In genomic region chr19:55655648-55656040, GRCh38 we compare ENCODE assay signal across 8 cellular contexts. TPM values are rescaled to one million over a fixed set of nuclear protein-coding genes. Genes with fewer than 3 reads are reported as not detected.
DNase-seq lines count a peak whose midpoint lies in the region; ATAC-seq, FAIRE-seq and TF ChIP-seq lines count a peak whose summit lies in the region.

No MANE protein-coding gene starts in this region.

- in situ Hi-C loops in HepG2 (cut with HindIII; ENCODE audit: extremely low pct_ligation_motif_present, low pct_unique_long_range_greater_than_20kb) = no loop called here

- TSS peak; percentile 58 for BruUV-seq in HepG2 (replicated peaks; lab: Mats Ljungman, UMichigan)

- no peak for TF ChIP-seq RAD21 in HepG2 (CRISPR knock-in tag; IDR thresholded peaks at IDR 0.05)

- CTCF ChIA-PET in HepG2 (lab: Yijun Ruan, JAX; ENCODE audit: low intra/inter-chr PET ratio, low total read pairs) = no interaction called here

- peak overlapping the region; percentile 99 for H3K27ac Mint-ChIP-seq in activated CD4-positive, alpha-beta T cell treated with anti-CD3 and anti-CD28 coated beads, Interleukin-2, amount 10 ng/mL, durations not matched to agents 24 days and 14 days

- peak overlapping the region; percentile 88 for H3K4me3 Mint-ChIP-seq in activated CD4-positive, alpha-beta T cell treated with anti-CD3 and anti-CD28 coated beads, Interleukin-2, amount 10 ng/mL, durations not matched to agents 24 days and 14 days

- H3K27me3 Mint-ChIP-seq in activated CD4-positive, alpha-beta T cell treated with anti-CD3 and anti-CD28 coated beads, Interleukin-2, amount 10 ng/mL, durations not matched to agents 24 days and 14 days = peaks cover 1% of the 10 kb centered on the region

- H3K36me3 ChIP-seq in HepG2 (replicated peaks in 1 of 2; ENCODE audit: control insufficient read depth in 1 of 2, insufficient read depth in 2 of 2, low read length in 2 of 2) = peaks cover 7 to 17% of the 10 kb centered on the region in 2 experiments
- peaks cover 17% of the 10 kb centered on the region for H3K36me3 ChIP-seq in thoracic aorta

- no peak for FAIRE-seq in HepG2 (lab: Jason Lieb, UNC)

- POLR2A ChIA-PET in HepG2 (lab: Yijun Ruan, JAX) = interaction anchor here (2.1 kb wide), 1 partner anchor 8 kb away, joined by 5 read pairs; the partner anchor contains the start of gene CCDC106

- H3K4me1 ChIP-seq in HepG2 (ENCODE audit: insufficient read depth, low read length) = peaks cover 24% of the 10 kb centered on the region
- H3K4me1 ChIP-seq in thoracic aorta (ENCODE audit: control insufficient read depth in 1 of 2, low read depth in 2 of 2) = peaks cover 37 to 46% of the 10 kb centered on the region in 2 donors

- peak overlapping the region; percentile 100 for H3K9ac ChIP-seq in HepG2 (ENCODE audit: insufficient read depth, low read depth, low read length)

- peak overlapping the region; percentile 78 to 97 (median 85) for H3K4me3 ChIP-seq in HepG2 (replicated peaks in 1 of 3; ENCODE audit: insufficient read depth in 1 of 3, low read depth in 2 of 3, low read length in 3 of 3)
- H3K4me3 ChIP-seq in thoracic aorta = peak overlapping the region; percentile 100

- H4K20me1 ChIP-seq in HepG2 (ENCODE audit: insufficient read depth, low read length) = peaks cover 44% of the 10 kb centered on the region

- intact Hi-C loops in activated CD4-positive, alpha-beta T cell treated with anti-CD3 and anti-CD28 coated beads, Interleukin-2, amount 10 ng/mL, durations not matched to agents 24 days and 14 days (cut with micrococcal nuclease) = loop anchor here (10.0 kb wide), 2 partner anchors 401 to 659 kb away; partner anchors contain the start of genes PPP6R1 and ZSCAN5A
- intact Hi-C loops in HepG2 (cut with micrococcal nuclease; ENCODE audit: unreplicated experiment) = no loop called here

- peaks cover 49% of the 10 kb centered on the region for H3K79me2 ChIP-seq in HepG2 (ENCODE audit: insufficient read depth, low read length)

- no peak overlapping the region for H2AFZ ChIP-seq in HepG2 (ENCODE audit: low read length)

- no peaks in the 10 kb centered on the region for H3K9me3 ChIP-seq in HepG2 (ENCODE audit: low read length)
- H3K9me3 ChIP-seq in thoracic aorta = no peaks in the 10 kb centered on the region

- TF ChIP-seq EP300 in HepG2 (IDR thresholded peaks at IDR 0.05; ENCODE audit: low read depth in 2 of 2, low read length in 2 of 2) (no peak), HepG2 (CRISPR knock-in tag; IDR thresholded peaks at IDR 0.05; ENCODE audit: borderline replicate concordance) (no peak)

- WGBS in HepG2 (ENCODE audit: low lambda C conversion rate) = under 1% methylated on average over 19 of the region's 19 CpGs

- H3K27ac ChIP-seq in angular gyrus (ENCODE audit: low read depth, low read length) (peak overlapping the region; percentile 97), HepG2 (ENCODE audit: extremely low read length, insufficient read depth, low read length) (peak overlapping the region; percentile 99), thoracic aorta (peak overlapping the region; percentile 91 to 98)

- peak overlapping the region; percentile 89 for H3K4me2 ChIP-seq in HepG2 (ENCODE audit: low read depth, low read length)

- H3K9me3 Mint-ChIP-seq in activated CD4-positive, alpha-beta T cell treated with anti-CD3 and anti-CD28 coated beads, Interleukin-2, amount 10 ng/mL, durations not matched to agents 24 days and 14 days = no peaks in the 10 kb centered on the region

- DNase-seq in activated CD4-positive, alpha-beta T cell treated with anti-CD3 and anti-CD28 coated beads, Interleukin-2, amount 10 ng/mL, durations not matched to agents 24 days and 14 days = no peak
- DNase-seq in activated CD4-positive, alpha-beta T cell treated with anti-CD3 and anti-CD28 coated beads, Interleukin-2, amount 50 U/mL, for 1 hour = no peak
- DNase-seq in HepG2 (ENCODE audit: low spot score) (no peak), thoracic aorta (ENCODE audit: low spot score) (no peak), NCI-H524 treated with DMSO at 0.1 percent for 48 hours (lab: John Stamatoyannopoulos, UW) (no peak), pons (ENCODE audit: low spot score) (no peak), DMS 273 treated with DMSO at 0.1 percent for 48 hours (lab: John Stamatoyannopoulos, UW) (no peak)

- no peak for TF ChIP-seq POLR2A in HepG2 (IDR thresholded peaks at IDR 0.05; ENCODE audit: insufficient read depth in 1 of 2, low read depth in 2 of 2, low read length in 2 of 2)

- H3K27me3 ChIP-seq in HepG2 (ENCODE audit: control insufficient read depth in 1 of 2, insufficient read depth in 2 of 2, low read length in 2 of 2) (no peaks in the 10 kb centered on the region; a peak in 1 of 5 replicates), thoracic aorta (replicated peaks; ENCODE audit: insufficient read depth) (no peaks in the 10 kb centered on the region)

- TF ChIP-seq CTCF in HepG2 (CRISPR knock-in tag; IDR thresholded peaks at IDR 0.05) (no peak), thoracic aorta (IDR thresholded peaks at IDR 0.05) (no peak)

- ATAC-seq in HepG2 (no peak), thoracic aorta (ENCODE audit: insufficient number of reproducible peaks, low FRiP score, low read depth) (no peak)

- peaks cover 33% of the 10 kb centered on the region for H3K4me1 Mint-ChIP-seq in activated CD4-positive, alpha-beta T cell treated with anti-CD3 and anti-CD28 coated beads, Interleukin-2, amount 10 ng/mL, durations not matched to agents 24 days and 14 days

- peaks cover 43% of the 10 kb centered on the region for H3K36me3 Mint-ChIP-seq in activated CD4-positive, alpha-beta T cell treated with anti-CD3 and anti-CD28 coated beads, Interleukin-2, amount 10 ng/mL, durations not matched to agents 24 days and 14 days (ENCODE audit: low read depth)

RNA-seq across cellular contexts. Expression of gene U2AF2, which starts 0.8 kb away (rescaled TPM):
- total RNA-seq in activated CD4-positive, alpha-beta T cell treated with anti-CD3 and anti-CD28 coated beads, Interleukin-2, amount 10 ng/mL, durations not matched to agents 24 days and 14 days = 390 and 394 TPM in 2 replicates
- 124 and 127 TPM in 2 replicates for total RNA-seq in HepG2 (2016; rRNA removed; fragmentation: Illumina TruSeq; extraction: Trizol)
- 22.0 and 23.9 TPM in 2 replicates for total RNA-seq in HepG2 (2016; cell fraction: cytosol; rRNA removed; fragmentation: Illumina TruSeq; extraction: Trizol; ENCODE audit: low read depth)
- total RNA-seq in HepG2 (2016; cell fraction: insoluble cytoplasmic fraction; rRNA removed; fragmentation: Illumina TruSeq; extraction: Trizol) = 117 and 129 TPM in 2 replicates
- 34.1 and 39.9 TPM in 2 replicates for total RNA-seq in HepG2 (2016; cell fraction: membrane; rRNA removed; fragmentation: Illumina TruSeq; extraction: Trizol)
- 67.4 and 78.0 TPM in 2 replicates for total RNA-seq in HepG2 (2016; cell fraction: nucleus; rRNA removed; fragmentation: Illumina TruSeq; extraction: Trizol)
- 84.3 and 116 TPM in 2 replicates for polyA plus RNA-seq in HepG2 (2011; rRNA removed)
- 64.9 and 87.3 TPM in 2 replicates for polyA plus RNA-seq in HepG2 (2011; cell fraction: cytosol; rRNA removed)
- polyA plus RNA-seq in HepG2 (2011; cell fraction: nucleus; rRNA removed) = 388 and 484 TPM in 2 replicates
- 86.8 and 111 TPM in 2 replicates for polyA plus RNA-seq in HepG2 (2012)
- 10.3 TPM in 2 replicates for polyA plus RNA-seq in HepG2 (2016; cell fraction: cytosol; fragmentation: Illumina TruSeq; extraction: Trizol; ENCODE audit: low read depth)
- polyA plus RNA-seq in HepG2 (2016; cell fraction: insoluble cytoplasmic fraction; fragmentation: Illumina TruSeq; extraction: Trizol; ENCODE audit: low read depth) = 146 and 162 TPM in 2 replicates
- 21.2 and 21.5 TPM in 2 replicates for polyA plus RNA-seq in HepG2 (2016; cell fraction: membrane; fragmentation: Illumina TruSeq; extraction: Trizol; ENCODE audit: low read depth)
- polyA plus RNA-seq in HepG2 (2016; cell fraction: nucleus; fragmentation: Illumina TruSeq; extraction: Trizol; ENCODE audit: insufficient read depth, low read depth) = 178 and 182 TPM in 2 replicates
- polyA minus RNA-seq in HepG2 (2011; rRNA and poly(A)+ RNA removed; ENCODE audit: low replicate concordance) = 124 and 144 TPM in 2 replicates
- 41.7 and 55.9 TPM in 2 replicates for polyA minus RNA-seq in HepG2 (2011; cell fraction: cytosol; rRNA and poly(A)+ RNA removed)
- polyA minus RNA-seq in HepG2 (2011; cell fraction: nucleus; rRNA and poly(A)+ RNA removed) = 60.4 and 76.0 TPM in 2 replicates
- 100 to 1,000 TPM in 1 of 2 donors, 10 to 100 TPM in 1; 77.3 to 106 TPM for total RNA-seq in thoracic aorta

RNA-seq across cellular contexts. Expression of gene CCDC106, which starts 7.6 kb away (rescaled TPM):
- 8.0 and 9.0 TPM in 2 replicates for total RNA-seq in activated CD4-positive, alpha-beta T cell treated with anti-CD3 and anti-CD28 coated beads, Interleukin-2, amount 10 ng/mL, durations not matched to agents 24 days and 14 days
- total RNA-seq in HepG2 (2016; rRNA removed; fragmentation: Illumina TruSeq; extraction: Trizol) = 7.0 and 8.8 TPM in 2 replicates
- 10.8 and 12.3 TPM in 2 replicates for total RNA-seq in HepG2 (2016; cell fraction: cytosol; rRNA removed; fragmentation: Illumina TruSeq; extraction: Trizol; ENCODE audit: low read depth)
- total RNA-seq in HepG2 (2016; cell fraction: insoluble cytoplasmic fraction; rRNA removed; fragmentation: Illumina TruSeq; extraction: Trizol) = 4.5 and 9.6 TPM in 2 replicates
- total RNA-seq in HepG2 (2016; cell fraction: membrane; rRNA removed; fragmentation: Illumina TruSeq; extraction: Trizol) = 15.2 and 19.5 TPM in 2 replicates
- 4.3 and 4.4 TPM in 2 replicates for total RNA-seq in HepG2 (2016; cell fraction: nucleus; rRNA removed; fragmentation: Illumina TruSeq; extraction: Trizol)
- 4.7 and 6.2 TPM in 2 replicates for polyA plus RNA-seq in HepG2 (2011; rRNA removed)
- polyA plus RNA-seq in HepG2 (2011; cell fraction: cytosol; rRNA removed) = 3.2 and 6.1 TPM in 2 replicates
- polyA plus RNA-seq in HepG2 (2011; cell fraction: nucleus; rRNA removed) = 12.9 and 13.3 TPM in 2 replicates
- 4.6 and 4.9 TPM in 2 replicates for polyA plus RNA-seq in HepG2 (2012)
- 17.8 and 22.3 TPM in 2 replicates for polyA plus RNA-seq in HepG2 (2016; cell fraction: cytosol; fragmentation: Illumina TruSeq; extraction: Trizol; ENCODE audit: low read depth)
- 10.6 and 16.4 TPM in 2 replicates for polyA plus RNA-seq in HepG2 (2016; cell fraction: insoluble cytoplasmic fraction; fragmentation: Illumina TruSeq; extraction: Trizol; ENCODE audit: low read depth)
- polyA plus RNA-seq in HepG2 (2016; cell fraction: membrane; fragmentation: Illumina TruSeq; extraction: Trizol; ENCODE audit: low read depth) = 23.8 and 25.2 TPM in 2 replicates
- 20.2 and 22.7 TPM in 2 replicates for polyA plus RNA-seq in HepG2 (2016; cell fraction: nucleus; fragmentation: Illumina TruSeq; extraction: Trizol; ENCODE audit: insufficient read depth, low read depth)
- 4.4 and 6.2 TPM in 2 replicates for polyA minus RNA-seq in HepG2 (2011; rRNA and poly(A)+ RNA removed; ENCODE audit: low replicate concordance)
- polyA minus RNA-seq in HepG2 (2011; cell fraction: cytosol; rRNA and poly(A)+ RNA removed) = 1.8 and 3.4 TPM in 2 replicates
- 2.2 and 3.9 TPM in 2 replicates for polyA minus RNA-seq in HepG2 (2011; cell fraction: nucleus; rRNA and poly(A)+ RNA removed)
- total RNA-seq in thoracic aorta = 10 to 100 TPM; 10.5 to 14.8 TPM

RNA-seq across cellular contexts. Expression of gene ZNF581, which starts 12.2 kb away (rescaled TPM):
- total RNA-seq in activated CD4-positive, alpha-beta T cell treated with anti-CD3 and anti-CD28 coated beads, Interleukin-2, amount 10 ng/mL, durations not matched to agents 24 days and 14 days = 32.7 and 33.0 TPM in 2 replicates
- total RNA-seq in HepG2 (2016; rRNA removed; fragmentation: Illumina TruSeq; extraction: Trizol) (18.4 and 19.6 TPM in 2 replicates), thoracic aorta (10 to 100 TPM in 1 of 2 donors, 1 to 10 TPM in 1; 6.7 to 23.8 TPM)
- total RNA-seq in HepG2 (2016; cell fraction: cytosol; rRNA removed; fragmentation: Illumina TruSeq; extraction: Trizol; ENCODE audit: low read depth) = 34.0 and 35.7 TPM in 2 replicates
- total RNA-seq in HepG2 (2016; cell fraction: insoluble cytoplasmic fraction; rRNA removed; fragmentation: Illumina TruSeq; extraction: Trizol) = 17.7 and 20.9 TPM in 2 replicates
- total RNA-seq in HepG2 (2016; cell fraction: membrane; rRNA removed; fragmentation: Illumina TruSeq; extraction: Trizol) = 38.4 and 42.1 TPM in 2 replicates
- 10.8 and 12.4 TPM in 2 replicates for total RNA-seq in HepG2 (2016; cell fraction: nucleus; rRNA removed; fragmentation: Illumina TruSeq; extraction: Trizol)
- polyA plus RNA-seq in HepG2 (2011; rRNA removed) = 49.5 and 52.6 TPM in 2 replicates
- 38.8 and 63.7 TPM in 2 replicates for polyA plus RNA-seq in HepG2 (2011; cell fraction: cytosol; rRNA removed)
- 31.7 and 33.0 TPM in 2 replicates for polyA plus RNA-seq in HepG2 (2011; cell fraction: nucleus; rRNA removed)
- polyA plus RNA-seq in HepG2 (2012) = 36.3 and 55.4 TPM in 2 replicates
- 26.5 and 29.6 TPM in 2 replicates for polyA plus RNA-seq in HepG2 (2016; cell fraction: cytosol; fragmentation: Illumina TruSeq; extraction: Trizol; ENCODE audit: low read depth)
- polyA plus RNA-seq in HepG2 (2016; cell fraction: insoluble cytoplasmic fraction; fragmentation: Illumina TruSeq; extraction: Trizol; ENCODE audit: low read depth) = 17.0 and 19.4 TPM in 2 replicates
- 31.3 and 37.7 TPM in 2 replicates for polyA plus RNA-seq in HepG2 (2016; cell fraction: membrane; fragmentation: Illumina TruSeq; extraction: Trizol; ENCODE audit: low read depth)
- 21.8 and 23.7 TPM in 2 replicates for polyA plus RNA-seq in HepG2 (2016; cell fraction: nucleus; fragmentation: Illumina TruSeq; extraction: Trizol; ENCODE audit: insufficient read depth, low read depth)
- polyA minus RNA-seq in HepG2 (2011; rRNA and poly(A)+ RNA removed; ENCODE audit: low replicate concordance) = 18.8 and 71.6 TPM in 2 replicates
- polyA minus RNA-seq in HepG2 (2011; cell fraction: cytosol; rRNA and poly(A)+ RNA removed) = 32.7 and 49.8 TPM in 2 replicates
- 8.4 and 9.6 TPM in 2 replicates for polyA minus RNA-seq in HepG2 (2011; cell fraction: nucleus; rRNA and poly(A)+ RNA removed)

RNA-seq across cellular contexts. Expression of gene ZNF580, which starts 14.8 kb away (rescaled TPM):
- 38.3 and 39.1 TPM in 2 replicates for total RNA-seq in activated CD4-positive, alpha-beta T cell treated with anti-CD3 and anti-CD28 coated beads, Interleukin-2, amount 10 ng/mL, durations not matched to agents 24 days and 14 days
- total RNA-seq in HepG2 (2016; rRNA removed; fragmentation: Illumina TruSeq; extraction: Trizol) (3.0 and 4.4 TPM in 2 replicates), thoracic aorta (10 to 100 TPM; 46.0 to 65.5 TPM)
- 4.9 and 7.2 TPM in 2 replicates for total RNA-seq in HepG2 (2016; cell fraction: cytosol; rRNA removed; fragmentation: Illumina TruSeq; extraction: Trizol; ENCODE audit: low read depth)
- 1.4 and 3.8 TPM in 2 replicates for total RNA-seq in HepG2 (2016; cell fraction: insoluble cytoplasmic fraction; rRNA removed; fragmentation: Illumina TruSeq; extraction: Trizol)
- 6.2 and 8.6 TPM in 2 replicates for total RNA-seq in HepG2 (2016; cell fraction: membrane; rRNA removed; fragmentation: Illumina TruSeq; extraction: Trizol)
- 3.4 and 4.3 TPM in 2 replicates for total RNA-seq in HepG2 (2016; cell fraction: nucleus; rRNA removed; fragmentation: Illumina TruSeq; extraction: Trizol)
- polyA plus RNA-seq in HepG2 (2011; rRNA removed) = 6.0 and 7.0 TPM in 2 replicates
- 4.7 and 7.3 TPM in 2 replicates for polyA plus RNA-seq in HepG2 (2011; cell fraction: cytosol; rRNA removed)
- 27.6 and 35.1 TPM in 2 replicates for polyA plus RNA-seq in HepG2 (2011; cell fraction: nucleus; rRNA removed)
- 18.9 and 26.2 TPM in 2 replicates for polyA plus RNA-seq in HepG2 (2012)
- polyA plus RNA-seq in HepG2 (2016; cell fraction: cytosol; fragmentation: Illumina TruSeq; extraction: Trizol; ENCODE audit: low read depth) = 32.0 and 36.6 TPM in 2 replicates
- polyA plus RNA-seq in HepG2 (2016; cell fraction: insoluble cytoplasmic fraction; fragmentation: Illumina TruSeq; extraction: Trizol; ENCODE audit: low read depth) = 11.3 and 16.8 TPM in 2 replicates
- polyA plus RNA-seq in HepG2 (2016; cell fraction: membrane; fragmentation: Illumina TruSeq; extraction: Trizol; ENCODE audit: low read depth) = 30.4 and 35.3 TPM in 2 replicates
- 20.0 and 25.7 TPM in 2 replicates for polyA plus RNA-seq in HepG2 (2016; cell fraction: nucleus; fragmentation: Illumina TruSeq; extraction: Trizol; ENCODE audit: insufficient read depth, low read depth)
- 7.9 and 9.8 TPM in 2 replicates for polyA minus RNA-seq in HepG2 (2011; rRNA and poly(A)+ RNA removed; ENCODE audit: low replicate concordance)
- polyA minus RNA-seq in HepG2 (2011; cell fraction: cytosol; rRNA and poly(A)+ RNA removed) = 8.1 and 9.1 TPM in 2 replicates
- polyA minus RNA-seq in HepG2 (2011; cell fraction: nucleus; rRNA and poly(A)+ RNA removed) = 7.1 and 8.8 TPM in 2 replicates

RNA-seq across cellular contexts. Expression of gene EPN1, which starts 19.4 kb away (rescaled TPM):
- 44.7 and 45.4 TPM in 2 replicates for total RNA-seq in activated CD4-positive, alpha-beta T cell treated with anti-CD3 and anti-CD28 coated beads, Interleukin-2, amount 10 ng/mL, durations not matched to agents 24 days and 14 days
- total RNA-seq in HepG2 (2016; rRNA removed; fragmentation: Illumina TruSeq; extraction: Trizol) (28.9 and 32.6 TPM in 2 replicates), thoracic aorta (10 to 100 TPM; 91.3 to 93.5 TPM)
- total RNA-seq in HepG2 (2016; cell fraction: cytosol; rRNA removed; fragmentation: Illumina TruSeq; extraction: Trizol; ENCODE audit: low read depth) = 52.8 and 53.7 TPM in 2 replicates
- total RNA-seq in HepG2 (2016; cell fraction: insoluble cytoplasmic fraction; rRNA removed; fragmentation: Illumina TruSeq; extraction: Trizol) = 25.9 and 29.9 TPM in 2 replicates
- 128 and 129 TPM in 2 replicates for total RNA-seq in HepG2 (2016; cell fraction: membrane; rRNA removed; fragmentation: Illumina TruSeq; extraction: Trizol)
- 16.4 and 20.8 TPM in 2 replicates for total RNA-seq in HepG2 (2016; cell fraction: nucleus; rRNA removed; fragmentation: Illumina TruSeq; extraction: Trizol)
- polyA plus RNA-seq in HepG2 (2011; rRNA removed) = 31.7 and 43.7 TPM in 2 replicates
- 46.0 and 71.9 TPM in 2 replicates for polyA plus RNA-seq in HepG2 (2011; cell fraction: cytosol; rRNA removed)
- polyA plus RNA-seq in HepG2 (2011; cell fraction: nucleus; rRNA removed) = 59.6 and 61.3 TPM in 2 replicates
- polyA plus RNA-seq in HepG2 (2012) = 69.9 and 79.8 TPM in 2 replicates
- polyA plus RNA-seq in HepG2 (2016; cell fraction: cytosol; fragmentation: Illumina TruSeq; extraction: Trizol; ENCODE audit: low read depth) = 193 and 205 TPM in 2 replicates
- polyA plus RNA-seq in HepG2 (2016; cell fraction: insoluble cytoplasmic fraction; fragmentation: Illumina TruSeq; extraction: Trizol; ENCODE audit: low read depth) = 64.3 and 84.2 TPM in 2 replicates
- polyA plus RNA-seq in HepG2 (2016; cell fraction: membrane; fragmentation: Illumina TruSeq; extraction: Trizol; ENCODE audit: low read depth) = 245 and 288 TPM in 2 replicates
- 57.0 and 57.7 TPM in 2 replicates for polyA plus RNA-seq in HepG2 (2016; cell fraction: nucleus; fragmentation: Illumina TruSeq; extraction: Trizol; ENCODE audit: insufficient read depth, low read depth)
- polyA minus RNA-seq in HepG2 (2011; rRNA and poly(A)+ RNA removed; ENCODE audit: low replicate concordance) = 37.6 and 70.9 TPM in 2 replicates
- 66.7 and 69.6 TPM in 2 replicates for polyA minus RNA-seq in HepG2 (2011; cell fraction: cytosol; rRNA and poly(A)+ RNA removed)
- polyA minus RNA-seq in HepG2 (2011; cell fraction: nucleus; rRNA and poly(A)+ RNA removed) = 14.3 and 14.4 TPM in 2 replicates
